Comparison of ENCODE assay signal across 20 cellular contexts in genomic region chr10:125225051-125225450, GRCh38.
DNase-seq lines count a peak whose midpoint lies in the region; ATAC-seq, FAIRE-seq and TF ChIP-seq lines count a peak whose summit lies in the region.
"Had no signal": no experiment of that assay in that cellular context is flagged by ENCODE, and none has a peak within 500 bp of the region (broad histone marks: within the 10 kb centered on the region; RNA-seq: fewer than 3 reads in every experiment).

No MANE protein-coding gene starts in this region.

- H3K4me3 ChIP-seq in A549 (no peak overlapping the region), IMR-90 (ENCODE audit: insufficient read depth, low read depth, low read length) (no peak overlapping the region), H1 (ENCODE audit: extremely low read depth in 1 of 4, insufficient read depth in 2 of 4, low read depth in 3 of 4, low read length in 4 of 4) (no peak overlapping the region)
- H3K4me3 ChIP-seq: HAP-1 had no signal

- H4K5ac ChIP-seq in IMR-90 (ENCODE audit: low read depth, low read length) (no peak overlapping the region), H1 (ENCODE audit: insufficient read length, low read depth, low read length) (no peak overlapping the region)

- no peak overlapping the region for H3K23ac ChIP-seq in IMR-90 (ENCODE audit: low read depth, low read length)
- H3K23ac ChIP-seq in H1 (ENCODE audit: insufficient read length), result no peak overlapping the region

- H3K27ac Mint-ChIP-seq in osteocyte (ENCODE audit: unreplicated experiment), result no peak overlapping the region
- no peak overlapping the region for H3K27ac Mint-ChIP-seq in nephron progenitor cell
- H3K27ac Mint-ChIP-seq: CD4-positive, CD25-positive, alpha-beta regulatory T cell; CD8-positive, alpha-beta T cell; HFFc6 had no signal

- TF ChIP-seq POLR2A in A549 (IDR thresholded peaks at IDR 0.05; ENCODE audit: low read length), result no peak
- TF ChIP-seq POLR2A in IMR-90 (IDR thresholded peaks at IDR 0.05; ENCODE audit: low read depth, low read length), result no peak
- TF ChIP-seq POLR2A in H1 (IDR thresholded peaks at IDR 0.05; ENCODE audit: control extremely low read depth in 1 of 2, low read depth in 2 of 2, low read length in 2 of 2), result no peak

- no peaks in the 10 kb centered on the region for H3K23me2 ChIP-seq in H1 (ENCODE audit: low read depth, low read length)

- H3K4me1 ChIP-seq in A549 (no peaks in the 10 kb centered on the region), IMR-90 (ENCODE audit: control insufficient read depth, insufficient read depth, low read length) (no peaks in the 10 kb centered on the region), H1 (replicated peaks in 1 of 4; ENCODE audit: control insufficient read depth in 3 of 4, insufficient read depth in 4 of 4, low read length in 3 of 4) (0 out of 7 replicates have a peak, but pooled peaks cover 0 to 2% (median 0%) of the 10 kb centered on the region in 4 experiments)
- H3K4me1 ChIP-seq: Caco-2 had no signal

- H3K9me3 Mint-ChIP-seq in osteocyte (ENCODE audit: unreplicated experiment) (no peaks in the 10 kb centered on the region), nephron progenitor cell (no peaks in the 10 kb centered on the region)
- H3K9me3 Mint-ChIP-seq: HFFc6 had no signal

- FAIRE-seq in A549 (lab: Jason Lieb, UNC) (no peak), H1 (lab: Jason Lieb, UNC) (no peak)
- FAIRE-seq: G401.6, GM12892, H54 had no signal

- H3K4me2 ChIP-seq in A549, result no peak overlapping the region
- H3K4me2 ChIP-seq in IMR-90 (ENCODE audit: low read depth, low read length), result no peak overlapping the region
- H3K4me2 ChIP-seq in H1 (ENCODE audit: insufficient read depth in 1 of 2, low read depth in 2 of 2, low read length in 2 of 2), result no peak overlapping the region

- H3K14ac ChIP-seq in IMR-90 (replicated peaks; ENCODE audit: low read depth, low read length) (no peak overlapping the region), H1 (ENCODE audit: insufficient read length) (no peak overlapping the region)

- no peak overlapping the region for H2BK12ac ChIP-seq in H1 (ENCODE audit: low read depth, low read length)

- H2BK5ac ChIP-seq in IMR-90 (ENCODE audit: low read depth, low read length, poor library complexity, severe bottlenecking) (no peak overlapping the region), H1 (ENCODE audit: low read depth, low read length) (no peak overlapping the region)

- intact Hi-C loops in IMR-90 (cut with micrococcal nuclease), result no loop called here

- H4K20me1 ChIP-seq in IMR-90 (ENCODE audit: insufficient read depth, low read length), result no peaks in the 10 kb centered on the region
- no peaks in the 10 kb centered on the region for H4K20me1 ChIP-seq in H1 (replicated peaks in 1 of 2; ENCODE audit: control insufficient read depth in 1 of 2, insufficient read depth in 2 of 2, low read length in 2 of 2)

- dilution Hi-C loops in IMR-90 (cut with HindIII; ENCODE audit: low sequenced_read_pairs, unreplicated experiment), result no loop called here

- no peak overlapping the region for H2BK120ac ChIP-seq in IMR-90 (ENCODE audit: low read depth, low read length)
- no peak overlapping the region for H2BK120ac ChIP-seq in H1 (replicated peaks; ENCODE audit: low read depth, low read length)

- DNase-seq in A549 (ENCODE audit: low read depth in 1 of 2, low spot score in 1 of 2) (no peak), IMR-90 (no peak), H1 (ENCODE audit: low read depth in 1 of 2, low spot score in 2 of 2) (peak in 1 of 2 experiments; percentile 35), osteocyte (ENCODE audit: extremely low spot score, unreplicated experiment) (peak; percentile 68), GOT3 (lab: John Stamatoyannopoulos, UW) (no peak), CD1c-positive myeloid dendritic cell (ENCODE audit: extremely low spot score) (no peak), nephron progenitor cell (no peak), kidney tubule cell (ENCODE audit: low spot score) (no peak)
- DNase-seq: 8988T; C1 segment of cervical spinal cord; Caco-2; CD4-positive, CD25-positive, alpha-beta regulatory T cell; CD8-positive, alpha-beta T cell; DMS153; DND-41; HFFc6 had no signal

- TF ChIP-seq RAD21 in A549 (conservative IDR thresholded peaks at IDR 0.05 in 1 of 2, IDR thresholded peaks at IDR 0.05 in 1 of 2) (no peak), IMR-90 (IDR thresholded peaks at IDR 0.05; ENCODE audit: low read length) (no peak), H1 (IDR thresholded peaks at IDR 0.05 in 1 of 2, conservative IDR thresholded peaks at IDR 0.05 in 1 of 2; ENCODE audit: low read depth in 2 of 2, low read length in 2 of 2) (no peak)

- H3K79me2 ChIP-seq in H1 (ENCODE audit: control insufficient read depth in 1 of 2, insufficient read depth in 2 of 2, low read length in 2 of 2), result no peaks in the 10 kb centered on the region

- no TSS peak for BruUV-seq in IMR-90 (replicated peaks; lab: Mats Ljungman, UMichigan)

- no peak overlapping the region for H2AK5ac ChIP-seq in IMR-90 (ENCODE audit: low read depth, low read length)
- H2AK5ac ChIP-seq in H1 (ENCODE audit: low read depth, low read length), result no peak overlapping the region

- H3K9me3 ChIP-seq in A549 (no peaks in the 10 kb centered on the region), IMR-90 (ENCODE audit: control insufficient read depth, insufficient read depth, low read length) (no peaks in the 10 kb centered on the region), H1 (ENCODE audit: insufficient read depth in 2 of 2, low read depth in 1 of 2, low read length in 1 of 2) (no peaks in the 10 kb centered on the region)
- H3K9me3 ChIP-seq: Caco-2, HAP-1 had no signal

- in situ Hi-C loops in IMR-90 (cut with MboI; ENCODE audit: low sequenced_read_pairs), result no loop called here

- H3K4me3 Mint-ChIP-seq in osteocyte (ENCODE audit: unreplicated experiment), result no peak overlapping the region
- H3K4me3 Mint-ChIP-seq in nephron progenitor cell, result no peak overlapping the region
- H3K4me3 Mint-ChIP-seq: CD4-positive, CD25-positive, alpha-beta regulatory T cell; CD8-positive, alpha-beta T cell; HFFc6 had no signal

- H3K79me1 ChIP-seq in IMR-90 (ENCODE audit: low read depth in 1 of 2, low read length in 2 of 2), result no peaks in the 10 kb centered on the region
- H3K79me1 ChIP-seq in H1 (ENCODE audit: low read depth, low read length), result no peaks in the 10 kb centered on the region

- H2BK20ac ChIP-seq in IMR-90 (ENCODE audit: low read depth, low read length) (no peak overlapping the region), H1 (ENCODE audit: low read length) (no peak overlapping the region; the same call in 1 of the 2 replicates)

- H3K18ac ChIP-seq in IMR-90 (ENCODE audit: low read depth, low read length) (no peak overlapping the region), H1 (ENCODE audit: extremely low read depth, low read length) (no peak overlapping the region)

- POLR2A ChIA-PET in A549 (lab: Yijun Ruan, JAX) (no interaction called here), IMR-90 (lab: Charles Lee; ENCODE audit: unreplicated experiment) (no interaction called here), H1 (lab: Charles Lee; ENCODE audit: partially characterized antibody) (interaction anchor here (1.2 kb wide), 1 partner anchor 70 kb away, joined by 3 read pairs; no protein-coding TSS in a partner anchor)

- no peak overlapping the region for H2AK9ac ChIP-seq in IMR-90 (replicated peaks; ENCODE audit: low read depth, low read length, poor library complexity)

- peaks cover 14% of the 10 kb centered on the region; the same call in 1 of the 2 replicates for H3K27me3 ChIP-seq in IMR-90 (ENCODE audit: control insufficient read depth, insufficient read depth, low read length)
- no peaks in the 10 kb centered on the region; a peak in 1 of 7 replicates for H3K27me3 ChIP-seq in H1 (replicated peaks in 1 of 4; ENCODE audit: control insufficient read depth in 3 of 4, extremely low read depth in 1 of 4, insufficient read depth in 3 of 4, low read length in 3 of 4)

- ATAC-seq in A549 (no peak), IMR-90 (ENCODE audit: low read depth) (no peak)
- ATAC-seq: CD8-positive, alpha-beta T cell had no signal

- TF ChIP-seq EP300 in A549 (IDR thresholded peaks at IDR 0.05) (no peak), H1 (IDR thresholded peaks at IDR 0.05; ENCODE audit: borderline replicate concordance in 1 of 2, low read depth in 2 of 2, low read length in 2 of 2) (no peak)

- H4K91ac ChIP-seq in IMR-90 (ENCODE audit: insufficient read depth, low read depth, low read length) (no peak overlapping the region), H1 (replicated peaks; ENCODE audit: insufficient read length, low read length) (no peak overlapping the region)

- H3K9me1 ChIP-seq in IMR-90 (ENCODE audit: insufficient read depth, low read length), result 0 out of 2 replicates have a peak, but pooled peaks cover 3% of the 10 kb centered on the region

- H3K56ac ChIP-seq in IMR-90 (ENCODE audit: extremely low read depth, insufficient read depth, low read length) (no peak overlapping the region), H1 (replicated peaks; ENCODE audit: insufficient read length, low read depth, low read length) (no peak overlapping the region)

- peak overlapping the region; percentile 43 for H2AFZ ChIP-seq in IMR-90 (replicated peaks; ENCODE audit: low read length, poor library complexity)
- H2AFZ ChIP-seq in H1 (ENCODE audit: low read length), result no peak overlapping the region

- no peaks in the 10 kb centered on the region for H3K36me3 ChIP-seq in IMR-90 (ENCODE audit: control insufficient read depth, insufficient read depth, low read length)
- no peaks in the 10 kb centered on the region for H3K36me3 ChIP-seq in H1 (ENCODE audit: control insufficient read depth in 2 of 4, insufficient read depth in 4 of 4, low read length in 3 of 4)
- H3K36me3 ChIP-seq: HAP-1 had no signal

- no peak overlapping the region for H3K27ac ChIP-seq in A549
- H3K27ac ChIP-seq in IMR-90 (ENCODE audit: insufficient read depth, low read length), result no peak overlapping the region
- no peak overlapping the region for H3K27ac ChIP-seq in H1 (ENCODE audit: low read depth, low read length)

- H4K8ac ChIP-seq in IMR-90 (ENCODE audit: low read depth in 2 of 2, low read length in 2 of 2), result no peak overlapping the region
- H4K8ac ChIP-seq in H1 (ENCODE audit: extremely low read depth, insufficient read depth, low read length), result no peak overlapping the region

- H3K4me1 Mint-ChIP-seq in osteocyte (ENCODE audit: unreplicated experiment), result no peaks in the 10 kb centered on the region
- peaks cover 42% of the 10 kb centered on the region for H3K4me1 Mint-ChIP-seq in nephron progenitor cell
- H3K4me1 Mint-ChIP-seq: CD4-positive, CD25-positive, alpha-beta regulatory T cell had no signal

- peaks cover 11% of the 10 kb centered on the region for H3K27me3 Mint-ChIP-seq in osteocyte (ENCODE audit: unreplicated experiment)
- peaks cover 12% of the 10 kb centered on the region for H3K27me3 Mint-ChIP-seq in nephron progenitor cell (ENCODE audit: low read depth, poor library complexity)
- H3K27me3 Mint-ChIP-seq: CD4-positive, CD25-positive, alpha-beta regulatory T cell had no signal

- no peak for TF ChIP-seq CTCF in A549 (IDR thresholded peaks at IDR 0.05)
- no peak for TF ChIP-seq CTCF in IMR-90 (conservative IDR thresholded peaks at IDR 0.05; ENCODE audit: low read depth, low read length)
- no peak for TF ChIP-seq CTCF in H1 (IDR thresholded peaks at IDR 0.05; ENCODE audit: control extremely low read depth in 1 of 3, insufficient read depth in 1 of 3, low read depth in 1 of 3, low read length in 3 of 3)
- TF ChIP-seq CTCF in osteocyte (IDR thresholded peaks at IDR 0.05), result no peak
- no peak for TF ChIP-seq CTCF in nephron progenitor cell (IDR thresholded peaks at IDR 0.05)

- CTCF ChIA-PET in A549 (lab: Yijun Ruan, JAX) (no interaction called here), IMR-90 (lab: Yijun Ruan, JAX) (no interaction called here), H1 (lab: Charles Lee; ENCODE audit: partially characterized antibody) (interaction anchor here (0.6 kb wide), 1 partner anchor 195 kb away, joined by 3 read pairs; no protein-coding TSS in a partner anchor)

- H3K4ac ChIP-seq in IMR-90 (ENCODE audit: low read depth, low read length), result no peak overlapping the region; the same call in 1 of the 2 replicates
- peak overlapping the region; percentile 22 for H3K4ac ChIP-seq in H1 (replicated peaks; ENCODE audit: insufficient read length, low read depth, low read length)

- no peak overlapping the region for H3K9ac ChIP-seq in IMR-90 (ENCODE audit: low read depth, low read length)
- H3K9ac ChIP-seq in H1 (replicated peaks in 1 of 4; ENCODE audit: extremely low read depth in 1 of 4, low read depth in 3 of 4, low read length in 3 of 4), result no peak overlapping the region

- WGBS in A549 (ENCODE audit: missing lambda C conversion rate), result 84% methylated on average over 3 of the region's 3 CpGs
- no CpG with 5 or more reads among the region's 3 CpGs for WGBS in IMR-90 (ENCODE audit: extremely low coverage in 2 of 2, insufficient read length in 1 of 2), 2 experiments
- 90% methylated on average over 3 of the region's 3 CpGs; no CpG with 5 or more reads in 1 of the 2 experiments for WGBS in H1 (ENCODE audit: extremely low coverage in 1 of 2, insufficient coverage in 1 of 2, insufficient read length in 1 of 2, insufficient replicate concordance in 2 of 2, low coverage in 1 of 2, low lambda C conversion rate in 2 of 2, missing lambda C conversion rate in 1 of 2), 2 experiments

- no peaks in the 10 kb centered on the region for H3K36me3 Mint-ChIP-seq in osteocyte (ENCODE audit: unreplicated experiment)
- no peaks in the 10 kb centered on the region for H3K36me3 Mint-ChIP-seq in nephron progenitor cell (ENCODE audit: low read depth)
- H3K36me3 Mint-ChIP-seq: CD4-positive, CD25-positive, alpha-beta regulatory T cell; CD8-positive, alpha-beta T cell had no signal

- H2BK15ac ChIP-seq in IMR-90 (ENCODE audit: low read depth, low read length) (no peak overlapping the region; the same call in 2 of the 3 replicates), H1 (ENCODE audit: low read length) (no peak overlapping the region)

Comparison
In these comparisons a context has a peak if more than half of its experiments do, and no peak if none do; other contexts are left out.
1. Of the 18 proteins assayed by ChIP-seq in both H1 and A549: peak only in H1: KDM1A; only in A549: none; in both: none; in neither: 17.